Comparison of ENCODE assay signal across 8 cellular contexts in genomic region chr12:54280401-54281260, GRCh38. TPM values are rescaled to one million over a fixed set of nuclear protein-coding genes. Genes with fewer than 3 reads are reported as not detected.
DNase-seq lines count a peak whose midpoint lies in the region; ATAC-seq and TF ChIP-seq lines count a peak whose summit lies in the region.

HNRNPA1 (plus strand) TSS chr12:54280726; CDS start chr12:54280808, 82 bp downstream.

- peaks cover 41% of the 10 kb centered on the region for H3K36me3 ChIP-seq in upper lobe of right lung

- peak within 1 kb of the TSS; percentile 95 for H3K4me3 ChIP-seq in upper lobe of right lung

- intact Hi-C loops in left cardiac atrium (cut with DNase I), result no loop called here
- intact Hi-C loops in posterior vena cava (cut with DNase I), result no loop called here
- intact Hi-C loops in upper lobe of right lung (cut with DNase I), result no loop called here

- no peaks in the 10 kb centered on the region for H3K9me3 ChIP-seq in upper lobe of right lung

- peak within 1 kb of the TSS; percentile 98 for H3K27ac ChIP-seq in upper lobe of right lung

- DNase-seq in GM13976 (ENCODE audit: low spot score) (peak; percentile 91), NCI-H146 (lab: John Stamatoyannopoulos, UW) (peak; percentile 100), T-helper 1 cell (peak; percentile 88 to 99 (median 95)), amniotic stem cell (lab: John Stamatoyannopoulos, UW) (peak; percentile 99), left cardiac atrium (peak; percentile 95), posterior vena cava (ENCODE audit: low spot score) (peak; percentile 97), upper lobe of right lung (peak; percentile 93)

- no peaks in the 10 kb centered on the region for H3K27me3 ChIP-seq in upper lobe of right lung

- H3K4me1 ChIP-seq in upper lobe of right lung, result peaks cover 57% of the 10 kb centered on the region

- in situ Hi-C loops in GM13976 (cut with MboI; ENCODE audit: low sequenced_read_pairs, unreplicated experiment), result no loop called here

- TF ChIP-seq CTCF in GM13976 (IDR thresholded peaks at IDR 0.05; ENCODE audit: borderline replicate concordance, control extremely low read depth, extremely low read depth, insufficient read depth, missing control alignments), result no peak
- no peak for TF ChIP-seq CTCF in upper lobe of right lung (IDR thresholded peaks at IDR 0.05)

- ATAC-seq in HG02852 (IDR thresholded peaks at IDR 0.05; ENCODE audit: unreplicated experiment) (peak; percentile 85), left cardiac atrium (peak; percentile 93 to 95), upper lobe of right lung (peak; percentile 93)

RNA-seq across cellular contexts. Expression of gene HNRNPA1, which starts in this region (rescaled TPM):
- 100 to 1,000 TPM; 431 to 588 TPM for total RNA-seq in left cardiac atrium
- total RNA-seq in posterior vena cava, result 100 to 1,000 TPM; 503 to 615 TPM
- 498 TPM for total RNA-seq in upper lobe of right lung

Comparison
In these comparisons a context has a peak if more than half of its experiments do, and no peak if none do; other contexts are left out.
1. Peak in every context shown above with its lines: DNase-seq, ATAC-seq, H3K4me3 ChIP-seq and H3K27ac ChIP-seq.